26 cellular contexts compared by ENCODE assay signal in the genomic region with DNA sequence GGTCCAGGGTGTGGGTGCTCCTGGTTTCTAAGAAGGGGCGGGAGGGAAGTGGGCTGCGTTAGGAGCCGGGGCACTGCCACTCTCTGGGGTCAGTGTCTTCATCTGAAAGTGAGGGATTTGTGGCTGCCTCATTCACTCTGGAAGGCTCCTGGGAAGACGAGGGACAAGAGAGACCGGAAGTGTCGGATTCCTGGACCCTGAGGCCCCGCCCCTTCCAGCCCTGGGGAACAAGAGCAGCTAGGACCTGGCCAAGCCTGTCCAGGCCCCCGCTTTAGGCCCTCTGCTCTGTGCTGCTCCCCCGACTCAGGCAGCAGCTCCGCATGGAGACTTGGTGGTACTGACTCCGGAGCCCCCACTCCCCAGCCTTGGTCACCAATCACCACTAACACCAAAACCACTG. TPM values are rescaled to one million over a fixed set of nuclear protein-coding genes. Genes with fewer than 3 reads are reported as not detected.
DNase-seq lines count a peak whose midpoint lies in the region; ATAC-seq and TF ChIP-seq lines count a peak whose summit lies in the region.
"Had no signal": no experiment of that assay in that cellular context is flagged by ENCODE, and none has a peak within 500 bp of the region (broad histone marks: within the 10 kb centered on the region; RNA-seq: fewer than 3 reads in every experiment).

No MANE protein-coding gene starts in this region.

- no peaks in the 10 kb centered on the region for H3K9me3 ChIP-seq in cardiac muscle cell (ENCODE audit: low read depth)
- no peaks in the 10 kb centered on the region for H3K9me3 ChIP-seq in upper lobe of right lung
- H3K9me3 ChIP-seq: ascending aorta, suprapubic skin, uterus had no signal

- H3K4me1 ChIP-seq in cardiac muscle cell (ENCODE audit: low read depth): peaks cover 4% of the 10 kb centered on the region
- peaks cover 30% of the 10 kb centered on the region for H3K4me1 ChIP-seq in upper lobe of right lung

- no peaks in the 10 kb centered on the region for H3K36me3 ChIP-seq in cardiac muscle cell
- no peaks in the 10 kb centered on the region for H3K36me3 ChIP-seq in upper lobe of right lung
- H3K36me3 ChIP-seq: suprapubic skin, uterus had no signal

- DNase-seq in cardiac muscle cell (ENCODE audit: low read depth in 1 of 2, low spot score in 1 of 2) (peak; percentile 37), cardiac septum (ENCODE audit: low spot score) (no peak), ecto neural progenitor cell (ENCODE audit: low spot score) (peak; percentile 78), iris pigment epithelial cell (ENCODE audit: low read depth) (peak; percentile 35), upper lobe of right lung (no peak), NCI-H748 treated with DMSO at 0.1 percent for 48 hours (lab: John Stamatoyannopoulos, UW) (no peak), SKM-1 treated with dmso at 0.1 percent for 144 hours (lab: John Stamatoyannopoulos, UW; ENCODE audit: unreplicated experiment) (no peak), lower leg skin (ENCODE audit: low spot score in 2 of 2) (no peak)
- DNase-seq: ACHN; activated CD4-positive, alpha-beta T cell treated with anti-CD3 and anti-CD28 coated beads, Interleukin-2, amount 10 ng/mL, durations not matched to agents 24 days and 14 days; C1 segment of cervical spinal cord; effector CD4-positive, alpha-beta T cell; HCEC 1CT; hypothalamus; kidney glomerular epithelial cell; NCI-H187; NCI-H2227 treated with DMSO at 0.1 percent for 48 hours; NCI-H82; SIG-M5; stimulated activated CD4-positive, alpha-beta T cell treated with anti-CD3 and anti-CD28 coated beads, Interleukin-2, amount 100 ng/mL, for 24 hours had no signal

- 68 to 81% methylated on average over 10 of the region's 11 CpGs for WGBS in lower leg skin, 2 donors

- no peak for TF ChIP-seq POLR2A in lower leg skin (IDR thresholded peaks at IDR 0.05)

- no peak overlapping the region for H3K27ac ChIP-seq in cardiac muscle cell
- peak overlapping the region; percentile 17 for H3K27ac ChIP-seq in upper lobe of right lung
- H3K27ac ChIP-seq: ascending aorta, suprapubic skin had no signal

- TF ChIP-seq CTCF in cardiac muscle cell (IDR thresholded peaks at IDR 0.05; ENCODE audit: low read depth, low read length): no peak
- no peak for TF ChIP-seq CTCF in upper lobe of right lung (IDR thresholded peaks at IDR 0.05)
- TF ChIP-seq CTCF in lower leg skin (IDR thresholded peaks at IDR 0.05): no peak

- ATAC-seq in upper lobe of right lung: no peak
- ATAC-seq: activated CD8-positive, alpha-beta memory T cell treated with anti-CD3 and anti-CD28 coated beads, Interleukin-2, amount 10 ng/mL, durations not matched to agents 7 days and 5 days; stimulated activated memory B cell treated with anti-CD40 and anti-IgM and Interleukin-4, amounts not matched to agents 10 μg/mL and 1 μg/mL and 100 μg/mL, for 72 hours had no signal

- no peaks in the 10 kb centered on the region for H3K27me3 ChIP-seq in cardiac muscle cell
- H3K27me3 ChIP-seq in upper lobe of right lung: no peaks in the 10 kb centered on the region
- H3K27me3 ChIP-seq: ascending aorta, suprapubic skin, uterus had no signal

- intact Hi-C loops in cardiac septum (cut with DNase I): loop anchor here (5.0 kb wide), 1 partner anchor 41 kb away; no protein-coding TSS in a partner anchor
- intact Hi-C loops in upper lobe of right lung (cut with DNase I): loop anchor here (5.0 kb wide), 1 partner anchor 111 kb away; no protein-coding TSS in a partner anchor
- intact Hi-C loops in lower leg skin (cut with DNase I; ENCODE audit: low total_unique reads): loop anchor here (5.0 kb wide), 1 partner anchor 106 kb away; no protein-coding TSS in a partner anchor

- H3K4me3 ChIP-seq in cardiac muscle cell (no peak overlapping the region), upper lobe of right lung (no peak overlapping the region), lower leg skin (ENCODE audit: low read depth, poor library complexity, severe bottlenecking) (no peak overlapping the region)
- H3K4me3 ChIP-seq: ascending aorta, suprapubic skin, uterus had no signal

RNA-seq across cellular contexts. Expression of a gene that starts 6.5 kb away (rescaled TPM):
- total RNA-seq in cardiac muscle cell: 178 and 185 TPM in 2 replicates
- 181 and 213 TPM in 2 replicates for polyA plus RNA-seq in cardiac muscle cell
- 312 TPM for total RNA-seq in cardiac septum
- 405 TPM for total RNA-seq in upper lobe of right lung
- total RNA-seq in lower leg skin: 10 to 100 TPM; 38.5 to 84.1 (median 45.7) TPM

RNA-seq across cellular contexts. Expression of a gene that starts 36.4 kb away (rescaled TPM):
- total RNA-seq in cardiac muscle cell (55.3 and 55.9 TPM in 2 replicates), cardiac septum (25.2 TPM), upper lobe of right lung (59.6 TPM), lower leg skin (10 to 100 TPM; 18.1 to 39.4 (median 28.4) TPM)
- polyA plus RNA-seq in cardiac muscle cell: 33.6 and 45.8 TPM in 2 replicates

RNA-seq across cellular contexts. Expression of a gene that starts 48.0 kb away (rescaled TPM):
- total RNA-seq in cardiac muscle cell (22.0 and 25.8 TPM in 2 replicates), cardiac septum (95.5 TPM), upper lobe of right lung (318 TPM), lower leg skin (100 to 1,000 TPM in 2 of 4 donors, 10 to 100 TPM in 2; 69.7 to 203 (median 94.8) TPM)
- polyA plus RNA-seq in cardiac muscle cell: 4.2 and 5.9 TPM in 2 replicates

RNA-seq across cellular contexts. Expression of a gene that starts 50.8 kb away (rescaled TPM):
- total RNA-seq in cardiac muscle cell: 12.5 and 16.4 TPM in 2 replicates
- polyA plus RNA-seq in cardiac muscle cell: 6.8 and 10.2 TPM in 2 replicates
- 92.9 TPM for total RNA-seq in cardiac septum
- total RNA-seq in upper lobe of right lung: 28.3 TPM
- total RNA-seq in lower leg skin: 10 to 100 TPM; 24.3 to 53.1 (median 29.5) TPM
- total RNA-seq: activated CD4-positive, alpha-beta T cell treated with anti-CD3 and anti-CD28 coated beads, Interleukin-2, amount 10 ng/mL, durations not matched to agents 24 days and 14 days; activated CD8-positive, alpha-beta memory T cell treated with anti-CD3 and anti-CD28 coated beads, Interleukin-2, amount 10 ng/mL, durations not matched to agents 7 days and 5 days; G401 had no signal

Comparison
In these comparisons a context has a peak if more than half of its experiments do, and no peak if none do; other contexts are left out.
1. DNase-seq: peak in cardiac muscle cell (2 of 2), ecto neural progenitor cell (single experiment) and iris pigment epithelial cell (single experiment); none in cardiac septum (single experiment), upper lobe of right lung (single experiment), NCI-H748 treated with DMSO at 0.1 percent for 48 hours (single experiment), SKM-1 treated with dmso at 0.1 percent for 144 hours (single experiment) and lower leg skin (0 of 2).